Comparison of ENCODE assay signal across 22 cellular contexts in genomic region chr5:8227114-8227513, GRCh38.
DNase-seq lines count a peak whose midpoint lies in the region; ATAC-seq, FAIRE-seq and TF ChIP-seq lines count a peak whose summit lies in the region.
"Had no signal": no experiment of that assay in that cellular context is flagged by ENCODE, and none has a peak within 500 bp of the region (broad histone marks: within the 10 kb centered on the region; RNA-seq: fewer than 3 reads in every experiment).

No MANE protein-coding gene starts in this region.

- POLR2A ChIA-PET in HepG2 (lab: Yijun Ruan, JAX) (no interaction called here), PC-9 (lab: Charles Lee; ENCODE audit: unreplicated experiment) (no interaction called here)

- H3K9me3 ChIP-seq in HepG2 (ENCODE audit: low read length): no peaks in the 10 kb centered on the region; the same call in 1 of the 2 replicates
- H3K9me3 ChIP-seq in right lobe of liver: no peaks in the 10 kb centered on the region
- no peaks in the 10 kb centered on the region for H3K9me3 ChIP-seq in Karpas-422 (ENCODE audit: low read length)
- no peaks in the 10 kb centered on the region for H3K9me3 ChIP-seq in PC-9 (ENCODE audit: insufficient read depth, low read depth)
- H3K9me3 ChIP-seq: BE2C had no signal

- H3K4me1 ChIP-seq in HepG2 (ENCODE audit: insufficient read depth, low read length) (no peaks in the 10 kb centered on the region), right lobe of liver (no peaks in the 10 kb centered on the region), Karpas-422 (ENCODE audit: low read length) (no peaks in the 10 kb centered on the region), PC-9 (replicated peaks; ENCODE audit: insufficient read depth) (no peaks in the 10 kb centered on the region)
- H3K4me1 ChIP-seq: BE2C had no signal

- peaks cover 33% of the 10 kb centered on the region for H3K9me3 Mint-ChIP-seq in activated T-helper 2 cell treated with anti-CD3 and anti-CD28 coated beads, Interferon-gamma antibody, Interleukin-2, Interleukin-4, amounts not matched to agents 10 μg/mL and 5 μg/mL and 100 μg/mL, durations not matched to agents 14 hours and 24 hours and 36 hours

- DNase-seq in HepG2 (ENCODE audit: low spot score) (no peak), right lobe of liver (no peak), Karpas-422 (peak; percentile 5), PC-9 (no peak), islet precursor cell (no peak)
- no peak for DNase-seq in activated T-helper 2 cell treated with anti-CD3 and anti-CD28 coated beads, Interferon-gamma antibody, Interleukin-2, Interleukin-4, amounts not matched to agents 10 μg/mL and 5 μg/mL and 100 μg/mL, durations not matched to agents 14 hours and 24 hours and 36 hours (ENCODE audit: low spot score)
- DNase-seq: 8988T; ACHN; BE2C; C1 segment of cervical spinal cord; CD4-positive, CD25-positive, alpha-beta regulatory T cell; CD8-positive, alpha-beta memory T cell; COR-L47; DMS 273 treated with DMSO at 0.1 percent for 48 hours; DMS79; GDM1; H9; KBM-7 had no signal

- H3K4me3 Mint-ChIP-seq in activated T-helper 2 cell treated with anti-CD3 and anti-CD28 coated beads, Interferon-gamma antibody, Interleukin-2, Interleukin-4, amounts not matched to agents 10 μg/mL and 5 μg/mL and 100 μg/mL, durations not matched to agents 14 hours and 24 hours and 36 hours (ENCODE audit: low read depth): no peak overlapping the region
- H3K4me3 Mint-ChIP-seq: CD4-positive, CD25-positive, alpha-beta regulatory T cell; CD8-positive, alpha-beta memory T cell; H9; IgD-negative memory B cell had no signal

- H4K20me1 ChIP-seq in HepG2 (ENCODE audit: insufficient read depth, low read length): no peaks in the 10 kb centered on the region
- H4K20me1 ChIP-seq in Karpas-422 (ENCODE audit: insufficient read depth, low read depth, low read length): no peaks in the 10 kb centered on the region
- H4K20me1 ChIP-seq in PC-9 (ENCODE audit: insufficient read depth): no peaks in the 10 kb centered on the region

- in situ Hi-C loops in HepG2 (cut with HindIII; ENCODE audit: extremely low pct_ligation_motif_present, low pct_unique_long_range_greater_than_20kb): no loop called here

- no peaks in the 10 kb centered on the region for H3K9me2 ChIP-seq in Karpas-422 (replicated peaks; ENCODE audit: insufficient read depth, low read length)
- no peaks in the 10 kb centered on the region; the same call in 1 of the 2 replicates for H3K9me2 ChIP-seq in PC-9 (ENCODE audit: insufficient read depth)

- H3K79me2 ChIP-seq in HepG2 (ENCODE audit: insufficient read depth, low read length): no peaks in the 10 kb centered on the region
- H3K79me2 ChIP-seq in Karpas-422 (ENCODE audit: low read length): no peaks in the 10 kb centered on the region
- no peaks in the 10 kb centered on the region for H3K79me2 ChIP-seq in PC-9 (ENCODE audit: low read depth)

- ATAC-seq in HepG2 (no peak), right lobe of liver (no peak), GM19467 (IDR thresholded peaks at IDR 0.05; ENCODE audit: unreplicated experiment) (no peak), HG03469 (IDR thresholded peaks at IDR 0.05; ENCODE audit: unreplicated experiment) (no peak)

- TF ChIP-seq EP300 in HepG2 (IDR thresholded peaks at IDR 0.05; ENCODE audit: low read depth in 2 of 2, low read length in 2 of 2) (no peak), HepG2 (CRISPR knock-in tag; IDR thresholded peaks at IDR 0.05; ENCODE audit: borderline replicate concordance) (no peak)

- H3K4me3 ChIP-seq in HepG2 (replicated peaks in 1 of 3; ENCODE audit: insufficient read depth in 1 of 3, low read depth in 2 of 3, low read length in 3 of 3): no peak overlapping the region; a peak in 1 of 6 replicates
- no peak overlapping the region for H3K4me3 ChIP-seq in right lobe of liver
- H3K4me3 ChIP-seq in Karpas-422 (ENCODE audit: low read length): no peak overlapping the region
- H3K4me3 ChIP-seq in PC-9: peak overlapping the region; percentile 17; the same call in 1 of the 2 replicates

- no peaks in the 10 kb centered on the region for H3K4me1 Mint-ChIP-seq in activated T-helper 2 cell treated with anti-CD3 and anti-CD28 coated beads, Interferon-gamma antibody, Interleukin-2, Interleukin-4, amounts not matched to agents 10 μg/mL and 5 μg/mL and 100 μg/mL, durations not matched to agents 14 hours and 24 hours and 36 hours (ENCODE audit: low read depth)
- H3K4me1 Mint-ChIP-seq: CD4-positive, CD25-positive, alpha-beta regulatory T cell; CD8-positive, alpha-beta memory T cell; H9 had no signal

- CTCF ChIA-PET in HepG2 (lab: Yijun Ruan, JAX; ENCODE audit: low intra/inter-chr PET ratio, low total read pairs): no interaction called here
- CTCF ChIA-PET in PC-9 (lab: Charles Lee): no interaction called here

- H3K36me3 ChIP-seq in HepG2 (replicated peaks in 1 of 2; ENCODE audit: control insufficient read depth in 1 of 2, insufficient read depth in 2 of 2, low read length in 2 of 2) (no peaks in the 10 kb centered on the region), right lobe of liver (no peaks in the 10 kb centered on the region), Karpas-422 (ENCODE audit: insufficient read depth, low read length) (no peaks in the 10 kb centered on the region), PC-9 (ENCODE audit: low read depth) (no peaks in the 10 kb centered on the region)
- H3K36me3 ChIP-seq: BE2C had no signal

- TF ChIP-seq POLR2A in HepG2 (IDR thresholded peaks at IDR 0.05; ENCODE audit: insufficient read depth in 1 of 2, low read depth in 2 of 2, low read length in 2 of 2): no peak
- TF ChIP-seq POLR2A in right lobe of liver (IDR thresholded peaks at IDR 0.05): no peak

- intact Hi-C loops in HepG2 (cut with micrococcal nuclease; ENCODE audit: unreplicated experiment) (no loop called here), right lobe of liver (cut with DNase I) (no loop called here), PC-9 (cut with micrococcal nuclease; ENCODE audit: unreplicated experiment) (no loop called here)
- intact Hi-C loops in activated T-helper 2 cell treated with anti-CD3 and anti-CD28 coated beads, Interferon-gamma antibody, Interleukin-2, Interleukin-4, amounts not matched to agents 10 μg/mL and 5 μg/mL and 100 μg/mL, durations not matched to agents 14 hours and 24 hours and 36 hours (cut with micrococcal nuclease): no loop called here

- WGBS in HepG2 (ENCODE audit: low lambda C conversion rate): 16% methylated on average over 7 of the region's 7 CpGs
- 46% methylated on average over 7 of the region's 7 CpGs for WGBS in right lobe of liver (ENCODE audit: insufficient coverage, low coverage, low lambda C conversion rate, missing lambda C conversion rate)

- TF ChIP-seq RAD21 in HepG2 (CRISPR knock-in tag; IDR thresholded peaks at IDR 0.05): no peak

- no peak overlapping the region for H3K27ac ChIP-seq in HepG2 (ENCODE audit: extremely low read length, insufficient read depth, low read length)
- H3K27ac ChIP-seq in right lobe of liver: no peak overlapping the region
- H3K27ac ChIP-seq in Karpas-422 (ENCODE audit: low read length): no peak overlapping the region
- no peak overlapping the region for H3K27ac ChIP-seq in PC-9

- H3K36me3 Mint-ChIP-seq in activated T-helper 2 cell treated with anti-CD3 and anti-CD28 coated beads, Interferon-gamma antibody, Interleukin-2, Interleukin-4, amounts not matched to agents 10 μg/mL and 5 μg/mL and 100 μg/mL, durations not matched to agents 14 hours and 24 hours and 36 hours (ENCODE audit: low read depth): no peaks in the 10 kb centered on the region
- H3K36me3 Mint-ChIP-seq: CD4-positive, CD25-positive, alpha-beta regulatory T cell; CD8-positive, alpha-beta memory T cell; IgD-negative memory B cell had no signal

- no peak overlapping the region for H3K27ac Mint-ChIP-seq in activated T-helper 2 cell treated with anti-CD3 and anti-CD28 coated beads, Interferon-gamma antibody, Interleukin-2, Interleukin-4, amounts not matched to agents 10 μg/mL and 5 μg/mL and 100 μg/mL, durations not matched to agents 14 hours and 24 hours and 36 hours
- H3K27ac Mint-ChIP-seq: CD4-positive, CD25-positive, alpha-beta regulatory T cell; CD8-positive, alpha-beta memory T cell; H9; IgD-negative memory B cell had no signal

- no TSS peak for BruUV-seq in HepG2 (replicated peaks; lab: Mats Ljungman, UMichigan)
- BruUV-seq in PC-9 (replicated peaks; lab: Mats Ljungman, UMichigan): no TSS peak

- H3K27me3 ChIP-seq in HepG2 (ENCODE audit: control insufficient read depth in 1 of 2, insufficient read depth in 2 of 2, low read length in 2 of 2) (no peaks in the 10 kb centered on the region), right lobe of liver (no peaks in the 10 kb centered on the region), Karpas-422 (ENCODE audit: low read length) (no peaks in the 10 kb centered on the region), PC-9 (ENCODE audit: insufficient read depth, low read depth) (peaks cover 17% of the 10 kb centered on the region; the same call in 1 of the 2 replicates)
- H3K27me3 ChIP-seq: BE2C had no signal

- H3K9ac ChIP-seq in HepG2 (ENCODE audit: insufficient read depth, low read depth, low read length) (no peak overlapping the region), Karpas-422 (ENCODE audit: low read length) (no peak overlapping the region)

- TF ChIP-seq CTCF in HepG2 (CRISPR knock-in tag; IDR thresholded peaks at IDR 0.05): no peak
- TF ChIP-seq CTCF in right lobe of liver (IDR thresholded peaks at IDR 0.05): no peak
- no peak for TF ChIP-seq CTCF in PC-9 (conservative IDR thresholded peaks at IDR 0.05)

- H2AFZ ChIP-seq in HepG2 (ENCODE audit: low read length) (no peak overlapping the region), Karpas-422 (ENCODE audit: low read length) (no peak overlapping the region), PC-9 (peak overlapping the region; percentile 18; the same call in 1 of the 2 replicates)

- no peaks in the 10 kb centered on the region for H3F3A ChIP-seq in PC-9 (ENCODE audit: insufficient read depth, low read depth)

- no peaks in the 10 kb centered on the region for H3K27me3 Mint-ChIP-seq in activated T-helper 2 cell treated with anti-CD3 and anti-CD28 coated beads, Interferon-gamma antibody, Interleukin-2, Interleukin-4, amounts not matched to agents 10 μg/mL and 5 μg/mL and 100 μg/mL, durations not matched to agents 14 hours and 24 hours and 36 hours (ENCODE audit: low read depth)
- H3K27me3 Mint-ChIP-seq: CD4-positive, CD25-positive, alpha-beta regulatory T cell had no signal

- H3K4me2 ChIP-seq in HepG2 (ENCODE audit: low read depth, low read length): peak overlapping the region; percentile 40
- H3K4me2 ChIP-seq in Karpas-422 (ENCODE audit: low read depth, low read length, poor library complexity, severe bottlenecking): no peak overlapping the region
- peak overlapping the region; percentile 58 for H3K4me2 ChIP-seq in PC-9

- FAIRE-seq in HepG2 (lab: Jason Lieb, UNC): no peak
- FAIRE-seq: H1 had no signal

TF ChIP-seq in HepG2, 621 proteins besides CTCF, POLR2A, EP300 and RAD21 (continues in another document):
- TF ChIP-seq ZSCAN9 (CRISPR knock-in tag; IDR thresholded peaks at IDR 0.05; ENCODE audit: borderline replicate concordance): no peak
